18 cellular contexts compared by ENCODE assay signal in the genomic region with DNA sequence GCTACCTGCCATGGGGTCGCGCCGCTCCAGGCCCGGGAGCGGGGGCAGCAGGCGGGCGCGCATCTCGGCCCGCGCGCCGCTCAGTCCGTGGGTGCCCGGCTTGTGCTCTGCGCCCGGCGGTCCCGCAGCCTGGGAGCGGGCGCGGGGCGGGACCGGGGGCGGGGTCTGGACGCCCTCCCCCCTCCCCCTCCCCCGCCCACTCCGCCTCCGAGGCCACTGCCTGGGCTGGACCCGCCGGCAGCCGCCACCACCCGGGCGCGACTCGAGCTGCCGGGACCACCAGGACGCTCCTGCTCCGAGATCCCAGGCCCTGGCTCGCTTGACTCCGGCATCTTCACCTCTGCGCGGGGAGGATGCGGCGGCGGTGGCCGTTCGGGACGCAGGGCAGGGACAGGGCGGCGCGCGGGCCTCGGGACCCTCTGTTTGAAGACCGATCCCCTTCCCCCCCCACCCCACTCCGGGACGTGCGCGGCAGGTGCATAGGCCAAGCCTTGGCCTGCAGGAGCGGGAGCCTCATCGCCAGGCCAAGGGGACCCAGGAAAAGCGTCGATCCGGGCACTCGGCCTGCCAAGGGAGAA. TPM values are rescaled to one million over a fixed set of nuclear protein-coding genes. Genes with fewer than 3 reads are reported as not detected.
DNase-seq lines count a peak whose midpoint lies in the region; ATAC-seq, FAIRE-seq and TF ChIP-seq lines count a peak whose summit lies in the region.
"Had no signal": no experiment of that assay in that cellular context is flagged by ENCODE, and none has a peak within 500 bp of the region (broad histone marks: within the 10 kb centered on the region; RNA-seq: fewer than 3 reads in every experiment).

A gene (minus strand): TSS at position 104 of the 578 bp plus-strand sequence. CDS start 92 bp downstream, at position 12.

- intact Hi-C loops in Right ventricle myocardium inferior (cut with DNase I) = no loop called here
- intact Hi-C loops in Right ventricle myocardium superior (cut with DNase I) = no loop called here
- intact Hi-C loops in K562 (cut with micrococcal nuclease) = no loop called here
- intact Hi-C loops in gastrocnemius medialis (cut with DNase I; ENCODE audit: low total_unique reads) = no loop called here

- FAIRE-seq in K562 (lab: Jason Lieb, UNC) = no peak
- FAIRE-seq: endothelial cell of umbilical vein had no signal

- DNase-seq in Right ventricle myocardium inferior (ENCODE audit: missing footprints) (peak; percentile 9), Right ventricle myocardium superior (no peak), K562 (ENCODE audit: extremely low read depth in 1 of 4, low spot score in 3 of 4) (peak in 3 of 4 experiments; percentile 53 to 84 (median 80)), iPS-NIHi11 (ENCODE audit: low spot score) (peak; percentile 79), upper lobe of left lung (peak in 1 of 2 donors; percentile 75), gastrocnemius medialis (no peak)
- DNase-seq: NCI-H2029 treated with DMSO at 0.1 percent for 48 hours; stimulated activated CD4-positive, alpha-beta T cell treated with anti-CD3 and anti-CD28 coated beads, Interleukin-4, amount 100 ng/mL, for 4 hours; transverse colon had no signal

- no peak within 1 kb of the TSS for H3K27ac Mint-ChIP-seq in stimulated activated memory B cell treated with anti-CD40 and anti-IgM and Interleukin-4, amounts not matched to agents 10 μg/mL and 1 μg/mL and 100 μg/mL, for 72 hours
- H3K27ac Mint-ChIP-seq: natural killer cell treated with Interleukin-12 subunit alpha and Interleukin-12 subunit beta and Interleukin-15 and Interleukin-18, amount 100 ng/mL, for 72 hours had no signal

- H3K4me1 ChIP-seq in K562 (replicated peaks in 1 of 2; ENCODE audit: control insufficient read depth in 2 of 2, insufficient read depth in 2 of 2, low read length in 2 of 2) = peaks cover 9 to 65% of the 10 kb centered on the region in 2 experiments; a peak in 4 of 5 replicates
- H3K4me1 ChIP-seq in upper lobe of left lung = peaks cover 6 to 29% (median 20%) of the 10 kb centered on the region in 4 donors
- H3K4me1 ChIP-seq in gastrocnemius medialis = no peaks in the 10 kb centered on the region

- no peak within 1 kb of the TSS for H2AFZ ChIP-seq in K562 (ENCODE audit: low read depth, low read length)

- WGBS in K562 (ENCODE audit: insufficient coverage, low coverage, missing lambda C conversion rate) = 24% methylated on average over 6 of the region's 65 CpGs
- 5% methylated on average over 17 of the region's 65 CpGs; no CpG with 5 or more reads in 1 of the 2 donors for WGBS in upper lobe of left lung, 2 donors

- TF ChIP-seq RAD21 in K562 (CRISPR knock-in tag; conservative IDR thresholded peaks at IDR 0.05 in 1 of 2, IDR thresholded peaks at IDR 0.05 in 1 of 2) = no peak

- H3K9me1 ChIP-seq in K562 (ENCODE audit: control insufficient read depth, insufficient read depth, low read length) = no peaks in the 10 kb centered on the region

- no peaks in the 10 kb centered on the region for H3K79me2 ChIP-seq in K562 (ENCODE audit: control insufficient read depth, insufficient read depth, low read length)

- CTCF ChIA-PET in K562 (lab: Yijun Ruan, JAX; ENCODE audit: low intra/inter-chr PET ratio) = no interaction called here

- TF ChIP-seq EP300 in K562 (IDR thresholded peaks at IDR 0.05; ENCODE audit: low read length) (no peak), upper lobe of left lung (IDR thresholded peaks at IDR 0.05) (no peak)

- no peak within 1 kb of the TSS for H3K9ac ChIP-seq in K562 (ENCODE audit: insufficient read depth in 1 of 2, low read depth in 2 of 2, low read length in 2 of 2)

- TF ChIP-seq POLR2A in K562 (conservative IDR thresholded peaks at IDR 0.05) (no peak), upper lobe of left lung (IDR thresholded peaks at IDR 0.05) (no peak), gastrocnemius medialis (IDR thresholded peaks at IDR 0.05) (no peak), GM18505 (IDR thresholded peaks at IDR 0.05; ENCODE audit: borderline replicate concordance, extremely low read depth, insufficient read depth, insufficient read length) (no peak)

- no peak within 1 kb of the TSS for H3K4me2 ChIP-seq in K562 (ENCODE audit: insufficient read depth, low read length)

- no peak within 1 kb of the TSS for H3K4me3 ChIP-seq in K562
- peak within 1 kb of the TSS in 3 of 4 donors; percentile 16 to 20 (median 18) for H3K4me3 ChIP-seq in upper lobe of left lung
- no peak within 1 kb of the TSS for H3K4me3 ChIP-seq in gastrocnemius medialis
- H3K4me3 ChIP-seq: SJSA1 had no signal

- in situ Hi-C loops in K562 (cut with MboI) = no loop called here
- in situ Hi-C loops in gastrocnemius medialis (cut with MboI; ENCODE audit: low sequenced_read_pairs in 4 of 4) = no loop called here

- H3K4me1 Mint-ChIP-seq in stimulated activated memory B cell treated with anti-CD40 and anti-IgM and Interleukin-4, amounts not matched to agents 10 μg/mL and 1 μg/mL and 100 μg/mL, for 72 hours = peaks cover 12% of the 10 kb centered on the region

- BruUV-seq in K562 (replicated peaks; lab: Mats Ljungman, UMichigan) = no TSS peak

- TF ChIP-seq CTCF in K562 (IDR thresholded peaks at IDR 0.05 in 2 of 3, conservative IDR thresholded peaks at IDR 0.05 in 1 of 3; ENCODE audit: insufficient read depth in 2 of 3, low read depth in 1 of 3, low read length in 3 of 3) (no peak), upper lobe of left lung (IDR thresholded peaks at IDR 0.05) (no peak), gastrocnemius medialis (IDR thresholded peaks at IDR 0.05 in 4 of 5, conservative IDR thresholded peaks at IDR 0.05 in 1 of 5) (no peak)

- ATAC-seq in Right ventricle myocardium inferior (no peak), Right ventricle myocardium superior (ENCODE audit: poor library complexity) (no peak), K562 (no peak), upper lobe of left lung (ENCODE audit: low FRiP score in 2 of 2) (no peak), gastrocnemius medialis (no peak), GM18505 (IDR thresholded peaks at IDR 0.05; ENCODE audit: unreplicated experiment) (no peak)
- no peak for ATAC-seq in stimulated activated memory B cell treated with anti-CD40 and anti-IgM and Interleukin-4, amounts not matched to agents 10 μg/mL and 1 μg/mL and 100 μg/mL, for 72 hours
- ATAC-seq: natural killer cell treated with Interleukin-12 subunit alpha and Interleukin-12 subunit beta and Interleukin-15 and Interleukin-18, amount 100 ng/mL, for 72 hours; sciatic nerve had no signal

- H3K36me3 Mint-ChIP-seq in stimulated activated memory B cell treated with anti-CD40 and anti-IgM and Interleukin-4, amounts not matched to agents 10 μg/mL and 1 μg/mL and 100 μg/mL, for 72 hours = no peaks in the 10 kb centered on the region
- H3K36me3 Mint-ChIP-seq: natural killer cell treated with Interleukin-12 subunit alpha and Interleukin-12 subunit beta and Interleukin-15 and Interleukin-18, amount 100 ng/mL, for 72 hours had no signal

- POLR2A ChIA-PET in K562 (lab: Yijun Ruan, JAX) = no interaction called here

- H3K36me3 ChIP-seq in K562 (ENCODE audit: control insufficient read depth, insufficient read depth, low read length) (no peaks in the 10 kb centered on the region), upper lobe of left lung (no peaks in the 10 kb centered on the region), gastrocnemius medialis (no peaks in the 10 kb centered on the region)
- H3K36me3 ChIP-seq: SJSA1, transverse colon had no signal

- 0 out of 2 replicates have a peak, but pooled peaks cover 11% of the 10 kb centered on the region for H4K20me1 ChIP-seq in K562 (replicated peaks; ENCODE audit: control insufficient read depth, insufficient read depth, low read length)

- peaks cover 87% of the 10 kb centered on the region for H3K27me3 Mint-ChIP-seq in stimulated activated memory B cell treated with anti-CD40 and anti-IgM and Interleukin-4, amounts not matched to agents 10 μg/mL and 1 μg/mL and 100 μg/mL, for 72 hours

- no peak within 1 kb of the TSS for H3K4me3 Mint-ChIP-seq in stimulated activated memory B cell treated with anti-CD40 and anti-IgM and Interleukin-4, amounts not matched to agents 10 μg/mL and 1 μg/mL and 100 μg/mL, for 72 hours
- H3K4me3 Mint-ChIP-seq: natural killer cell treated with Interleukin-12 subunit alpha and Interleukin-12 subunit beta and Interleukin-15 and Interleukin-18, amount 100 ng/mL, for 72 hours had no signal

- H3K27me3 ChIP-seq in K562 (ENCODE audit: control insufficient read depth in 2 of 2, insufficient read depth in 2 of 2, low read length in 2 of 2) (peaks cover 20 to 45% of the 10 kb centered on the region in 2 experiments; a peak in 4 of 5 replicates), upper lobe of left lung (peaks cover 0 to 39% (median 29%) of the 10 kb centered on the region in 4 donors), gastrocnemius medialis (peaks cover 70 to 78% (median 74%) of the 10 kb centered on the region in 3 donors)

- H3K9me3 Mint-ChIP-seq in stimulated activated memory B cell treated with anti-CD40 and anti-IgM and Interleukin-4, amounts not matched to agents 10 μg/mL and 1 μg/mL and 100 μg/mL, for 72 hours = peaks cover 2% of the 10 kb centered on the region
- H3K9me3 Mint-ChIP-seq: natural killer cell treated with Interleukin-12 subunit alpha and Interleukin-12 subunit beta and Interleukin-15 and Interleukin-18, amount 100 ng/mL, for 72 hours had no signal

- H3K9me3 ChIP-seq in K562 (replicated peaks; ENCODE audit: control insufficient read depth, insufficient read depth, low read depth, low read length) = no peaks in the 10 kb centered on the region
- no peaks in the 10 kb centered on the region for H3K9me3 ChIP-seq in upper lobe of left lung
- no peaks in the 10 kb centered on the region for H3K9me3 ChIP-seq in gastrocnemius medialis
- H3K9me3 ChIP-seq: SJSA1, transverse colon had no signal

- H3K27ac ChIP-seq in K562 (ENCODE audit: extremely low read depth, low read depth, low read length) = no peak within 1 kb of the TSS
- no peak within 1 kb of the TSS for H3K27ac ChIP-seq in upper lobe of left lung
- H3K27ac ChIP-seq in gastrocnemius medialis = no peak within 1 kb of the TSS
- H3K27ac ChIP-seq: SJSA1, transverse colon had no signal

RNA-seq across cellular contexts. Expression of the gene that starts here (rescaled TPM):
- total RNA-seq in Right ventricle myocardium inferior (not detected), Right ventricle myocardium superior (not detected), K562 (2014; rRNA removed) (not detected in 2 replicates), K562 (2014; rRNA removed; fragmentation: Illumina TruSeq; extraction: Trizol) (not detected in 2 replicates), K562 (2015; rRNA removed; fragmentation: Illumina TruSeq; extraction: Trizol) (not detected in 2 replicates), K562 (2021) (not detected in 2 replicates), upper lobe of left lung (1 to 10 TPM in 2 of 6 donors, under 1 TPM in 2, not detected in 2; 0.44 to 4.0 (median 0.95) TPM), gastrocnemius medialis (not detected)
- not detected in 2 replicates for total RNA-seq in K562 (2011; cell fraction: chromatin; rRNA removed; ENCODE audit: low replicate concordance)
- not detected in 2 replicates for total RNA-seq in K562 (2011; cell fraction: nucleolus; rRNA removed)
- not detected in 2 replicates for total RNA-seq in K562 (2011; cell fraction: nucleoplasm; rRNA removed)
- polyA plus RNA-seq in K562 (2011; rRNA removed) (not detected in 2 replicates), K562 (2014; fragmentation: Illumina TruSeq; extraction: Trizol) (not detected in 2 replicates), K562 (2014; fragmentation: Nextera tagmentation; extraction: Ambion mirVana) (not detected), K562 (2014; rRNA removed) (not detected in 2 replicates)
- not detected in 2 replicates for polyA plus RNA-seq in K562 (2011; cell fraction: cytosol; rRNA removed)
- polyA plus RNA-seq in K562 (2011; cell fraction: nucleus; rRNA removed) = not detected in 2 replicates
- not detected in 2 replicates for polyA plus RNA-seq in K562 (2012)
- not detected in 2 replicates for polyA minus RNA-seq in K562 (2011; rRNA and poly(A)+ RNA removed)
- polyA minus RNA-seq in K562 (2011; cell fraction: cytosol; rRNA and poly(A)+ RNA removed) = not detected in 2 replicates
- not detected in 2 replicates for polyA minus RNA-seq in K562 (2011; cell fraction: nucleus; rRNA and poly(A)+ RNA removed)
- total RNA-seq: cerebellum; endothelial cell of umbilical vein; lung microvascular endothelial cell; M059J; natural killer cell treated with Interleukin-12 subunit alpha and Interleukin-12 subunit beta and Interleukin-15 and Interleukin-18, amount 100 ng/mL, for 72 hours; sciatic nerve; SJSA1 had no signal
- polyA plus RNA-seq: endothelial cell of umbilical vein had no signal

Comparison
In these comparisons a context has a peak if more than half of its experiments do, and no peak if none do; other contexts are left out.
1. Peak in DNase-seq in Right ventricle myocardium inferior; RNA of the gene not detected or under 1 TPM.
2. Peak in DNase-seq in K562; RNA of the gene not detected or under 1 TPM.
3. H3K4me3 ChIP-seq: peak in upper lobe of left lung (3 of 4); none in K562 (single experiment) and gastrocnemius medialis (0 of 4).